ENCODE assay signal across 9 cellular contexts in the genomic region with DNA sequence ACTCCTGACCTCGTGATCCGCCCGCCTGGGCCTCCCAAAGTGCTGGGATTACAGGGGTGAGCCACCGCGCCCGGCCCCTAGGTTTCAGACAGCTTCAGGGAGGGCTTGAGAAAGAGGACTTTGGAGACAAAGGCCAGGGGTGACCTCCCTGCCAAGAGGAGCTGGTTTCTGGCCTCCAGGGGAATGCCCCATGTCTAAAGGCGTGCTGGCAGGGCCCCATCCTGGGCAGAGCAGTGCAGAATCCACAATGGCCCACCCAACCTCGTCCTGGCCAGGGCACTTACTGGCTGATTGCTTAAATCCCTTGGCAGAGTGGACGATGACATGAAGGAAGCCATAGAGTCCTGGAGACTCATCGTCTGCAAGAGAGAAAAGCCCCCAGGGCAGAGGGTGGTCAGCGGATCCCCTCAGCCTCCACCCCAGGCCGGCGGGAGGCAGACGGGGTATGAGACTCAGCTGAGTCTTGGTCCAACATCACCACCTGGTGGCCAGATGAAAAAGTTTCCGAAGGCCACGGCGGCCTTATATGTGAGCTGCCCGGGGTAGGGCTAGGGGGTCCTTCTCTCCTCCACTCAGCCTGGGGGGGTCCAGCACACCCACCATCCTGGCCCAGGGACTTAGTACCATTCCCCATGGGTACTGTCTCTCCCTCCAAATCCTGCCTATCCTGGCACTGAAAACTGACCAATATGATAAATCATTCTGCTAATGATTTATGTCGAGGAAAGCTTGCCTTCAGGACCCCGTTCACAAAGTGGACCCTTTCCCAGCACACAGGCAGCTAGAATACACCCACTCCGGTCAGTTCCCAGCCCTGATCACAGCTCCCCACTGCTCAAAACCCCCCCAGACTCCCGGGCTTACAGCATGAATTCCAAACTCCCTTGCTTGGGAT. TPM values are rescaled to one million over a fixed set of nuclear protein-coding genes. Genes with fewer than 3 reads are reported as not detected.
DNase-seq lines count a peak whose midpoint lies in the region; ATAC-seq, FAIRE-seq and TF ChIP-seq lines count a peak whose summit lies in the region.
"Had no signal": no experiment of that assay in that cellular context is flagged by ENCODE, and none has a peak within 500 bp of the region (broad histone marks: within the 10 kb centered on the region; RNA-seq: fewer than 3 reads in every experiment).

No MANE protein-coding gene starts in this region.

- POLR2A ChIA-PET in H1 (lab: Charles Lee; ENCODE audit: partially characterized antibody), result interaction anchor here (1.1 to 1.4 kb wide), 3 partner anchors 41 to 55 kb away, joined by 3 to 5 read pairs (median 3); no protein-coding TSS in a partner anchor

- TF ChIP-seq CTCF in D721Med (IDR thresholded peaks at IDR 0.05; ENCODE audit: insufficient read depth, missing control alignments) (peak; percentile 55), H1 (IDR thresholded peaks at IDR 0.05; ENCODE audit: control extremely low read depth in 1 of 3, insufficient read depth in 1 of 3, low read depth in 1 of 3, low read length in 3 of 3) (peak; percentile 76 to 81 (median 77))

- no peak overlapping the region for H3K4me3 ChIP-seq in H1 (ENCODE audit: extremely low read depth in 1 of 4, insufficient read depth in 2 of 4, low read depth in 3 of 4, low read length in 4 of 4)
- H3K4me3 ChIP-seq: SK-N-MC had no signal

- H4K5ac ChIP-seq in H1 (ENCODE audit: insufficient read length, low read depth, low read length), result no peak overlapping the region

- H3K27ac ChIP-seq in H1 (ENCODE audit: low read depth, low read length), result no peak overlapping the region
- H3K27ac ChIP-seq: SK-N-MC had no signal

- H4K20me1 ChIP-seq in H1 (replicated peaks in 1 of 2; ENCODE audit: control insufficient read depth in 1 of 2, insufficient read depth in 2 of 2, low read length in 2 of 2), result no peaks in the 10 kb centered on the region

- TF ChIP-seq EP300 in H1 (IDR thresholded peaks at IDR 0.05; ENCODE audit: borderline replicate concordance in 1 of 2, low read depth in 2 of 2, low read length in 2 of 2), result no peak

- no peaks in the 10 kb centered on the region for H3K23me2 ChIP-seq in H1 (ENCODE audit: low read depth, low read length)

- no peaks in the 10 kb centered on the region for H3K9me3 ChIP-seq in H1 (ENCODE audit: insufficient read depth in 2 of 2, low read depth in 1 of 2, low read length in 1 of 2)

- DNase-seq in D721Med (ENCODE audit: insufficient read length, low spot score) (peak; percentile 89), Kasumi-1 (lab: John Stamatoyannopoulos, UW) (peak; percentile 22 to 27), H1 (ENCODE audit: low read depth in 1 of 2, low spot score in 2 of 2) (peak in 1 of 2 experiments; percentile 87), midbrain (lab: John Stamatoyannopoulos, UW) (peak; percentile 70), superior temporal gyrus (ENCODE audit: extremely low spot score) (peak; percentile 77)
- DNase-seq in activated CD4-positive, alpha-beta T cell treated with anti-CD3 and anti-CD28 coated beads, Interleukin-2, amount 50 U/mL, for 24 hours (ENCODE audit: low read depth in 1 of 2, low spot score in 1 of 2), result peak; percentile 9 to 28
- DNase-seq in stimulated activated naive CD4-positive, alpha-beta T cell treated with Interleukin-2 at 50 U/mL for 16 hours (lab: John Stamatoyannopoulos, UW), result no peak

- CTCF ChIA-PET in H1 (lab: Charles Lee; ENCODE audit: partially characterized antibody), result interaction anchor here (0.6 to 5.6 kb wide), 56 partner anchors 8 to 1825 kb away, joined by 3 to 144 read pairs (median 4); partner anchors contain the start of genes NXN and TIMM22

- no peak overlapping the region for H2BK12ac ChIP-seq in H1 (ENCODE audit: low read depth, low read length)

- no peak overlapping the region for H2BK15ac ChIP-seq in H1 (ENCODE audit: low read length)

- ATAC-seq in HG03520 (IDR thresholded peaks at IDR 0.05; ENCODE audit: unreplicated experiment), result no peak

- no peak overlapping the region for H2AFZ ChIP-seq in H1 (ENCODE audit: low read length)

- H3K9ac ChIP-seq in H1 (replicated peaks in 1 of 4; ENCODE audit: extremely low read depth in 1 of 4, low read depth in 3 of 4, low read length in 3 of 4), result no peak overlapping the region

- no peak overlapping the region for H3K4me2 ChIP-seq in H1 (ENCODE audit: insufficient read depth in 1 of 2, low read depth in 2 of 2, low read length in 2 of 2)

- H2BK5ac ChIP-seq in H1 (ENCODE audit: low read depth, low read length), result no peak overlapping the region

- no peak overlapping the region for H3K23ac ChIP-seq in H1 (ENCODE audit: insufficient read length)

- H3K27me3 ChIP-seq in H1 (replicated peaks in 1 of 4; ENCODE audit: control insufficient read depth in 3 of 4, extremely low read depth in 1 of 4, insufficient read depth in 3 of 4, low read length in 3 of 4), result no peaks in the 10 kb centered on the region

- peaks cover 0 to 4% (median 1%) of the 10 kb centered on the region in 4 experiments; a peak in 2 of 8 replicates for H3K36me3 ChIP-seq in H1 (ENCODE audit: control insufficient read depth in 2 of 4, insufficient read depth in 4 of 4, low read length in 3 of 4)

- H3K4ac ChIP-seq in H1 (replicated peaks; ENCODE audit: insufficient read length, low read depth, low read length), result no peak overlapping the region

- H3K18ac ChIP-seq in H1 (ENCODE audit: extremely low read depth, low read length), result no peak overlapping the region

- no peak overlapping the region for H2BK20ac ChIP-seq in H1 (ENCODE audit: low read length)

- no peak overlapping the region for H3K14ac ChIP-seq in H1 (ENCODE audit: insufficient read length)

- FAIRE-seq in D721Med (lab: Jason Lieb, UNC), result no peak
- FAIRE-seq in H1 (lab: Jason Lieb, UNC), result peak; percentile 55

- H3K56ac ChIP-seq in H1 (replicated peaks; ENCODE audit: insufficient read length, low read depth, low read length), result no peak overlapping the region

- H3K79me2 ChIP-seq in H1 (ENCODE audit: control insufficient read depth in 1 of 2, insufficient read depth in 2 of 2, low read length in 2 of 2), result no peaks in the 10 kb centered on the region

- no peak overlapping the region for H2AK5ac ChIP-seq in H1 (ENCODE audit: low read depth, low read length)

- TF ChIP-seq RAD21 in H1 (IDR thresholded peaks at IDR 0.05 in 1 of 2, conservative IDR thresholded peaks at IDR 0.05 in 1 of 2; ENCODE audit: low read depth in 2 of 2, low read length in 2 of 2), result peak; percentile 85 to 86

- WGBS in H1 (ENCODE audit: extremely low coverage in 1 of 2, insufficient coverage in 1 of 2, insufficient read length in 1 of 2, insufficient replicate concordance in 2 of 2, low coverage in 1 of 2, low lambda C conversion rate in 2 of 2, missing lambda C conversion rate in 1 of 2), 2 experiments, result 75% methylated on average over 19 of the region's 22 CpGs; no CpG with 5 or more reads in 1 of the 2 experiments

- H3K79me1 ChIP-seq in H1 (ENCODE audit: low read depth, low read length), result no peaks in the 10 kb centered on the region

- no peak overlapping the region for H2BK120ac ChIP-seq in H1 (replicated peaks; ENCODE audit: low read depth, low read length)

- H3K4me1 ChIP-seq in H1 (replicated peaks in 1 of 4; ENCODE audit: control insufficient read depth in 3 of 4, insufficient read depth in 4 of 4, low read length in 3 of 4), result no peaks in the 10 kb centered on the region

- no peak overlapping the region for H4K91ac ChIP-seq in H1 (replicated peaks; ENCODE audit: insufficient read length, low read length)

- TF ChIP-seq POLR2A in H1 (IDR thresholded peaks at IDR 0.05; ENCODE audit: control extremely low read depth in 1 of 2, low read depth in 2 of 2, low read length in 2 of 2), result no peak

- H4K8ac ChIP-seq in H1 (ENCODE audit: extremely low read depth, insufficient read depth, low read length), result peak overlapping the region; percentile 74; the same call in 1 of the 2 replicates

TF ChIP-seq in H1, 55 proteins besides CTCF, POLR2A, EP300 and RAD21:
- TF ChIP-seq USF2 (IDR thresholded peaks at IDR 0.05; ENCODE audit: low read length) (no peak), ZNF274 (IDR thresholded peaks at IDR 0.05; ENCODE audit: borderline replicate concordance, extremely low read depth, low read length) (no peak), CHD1 (IDR thresholded peaks at IDR 0.05; ENCODE audit: low read depth, low read length) (no peak), CHD2 (IDR thresholded peaks at IDR 0.05; ENCODE audit: low read length) (no peak), YY1 (IDR thresholded peaks at IDR 0.05; ENCODE audit: low read depth, low read length) (no peak), RNF2 (IDR thresholded peaks at IDR 0.05; ENCODE audit: borderline replicate concordance, low read depth, low read length, missing control alignments, poor library complexity, severe bottlenecking) (no peak), EGR1 (IDR thresholded peaks at IDR 0.05; ENCODE audit: borderline replicate concordance, low read depth, low read length) (no peak), PHF8 (conservative IDR thresholded peaks at IDR 0.05; ENCODE audit: low read depth, low read length) (no peak), SIN3A (conservative IDR thresholded peaks at IDR 0.05 in 1 of 2, IDR thresholded peaks at IDR 0.05 in 1 of 2; ENCODE audit: low read depth in 1 of 2, low read length in 2 of 2) (no peak), KDM4A (IDR thresholded peaks at IDR 0.05; ENCODE audit: low read depth, low read length, severe bottlenecking) (no peak), JUND (IDR thresholded peaks at IDR 0.05; ENCODE audit: low read length) (no peak), MAFK (IDR thresholded peaks at IDR 0.05; ENCODE audit: low read depth, low read length) (no peak), SP2 (IDR thresholded peaks at IDR 0.05; ENCODE audit: low read length) (no peak)

RNA-seq across cellular contexts. Expression of gene TIMM22, which starts 59.1 kb away (rescaled TPM):
- total RNA-seq in H1 (2021; fragmentation: NEBNext Ultra II Directional; extraction: Animal tissue kit (Norgen Biotek cat#: 25700)), result 17.2 and 17.4 TPM in 2 replicates
- polyA plus RNA-seq in H1 (2011; rRNA removed), result 13.4 and 13.8 TPM in 2 replicates
- polyA plus RNA-seq in H1 (2011; cell fraction: cytosol; rRNA removed), result 14.0 TPM
- polyA plus RNA-seq in H1 (2011; cell fraction: nucleus; rRNA removed), result 13.2 TPM
- polyA plus RNA-seq in H1 (2012, experiment 1 of 2), result 16.6 to 18.0 TPM (median 16.9 TPM) in 4 replicates
- 20.1 TPM for polyA plus RNA-seq in H1 (2012, experiment 2 of 2)
- 11.2 TPM for polyA plus RNA-seq in H1 (2013, experiment 1 of 2)
- 11.6 TPM for polyA plus RNA-seq in H1 (2013, experiment 2 of 2)
- polyA minus RNA-seq in H1 (2011; rRNA and poly(A)+ RNA removed), result 11.7 and 14.6 TPM in 2 replicates
- 7.2 TPM for polyA minus RNA-seq in H1 (2011; cell fraction: cytosol; rRNA and poly(A)+ RNA removed)
- polyA minus RNA-seq in H1 (2011; cell fraction: nucleus; rRNA and poly(A)+ RNA removed), result 18.9 TPM
